ENCODE assay signal across 8 cellular contexts in genomic region chr1:207050428-207050767, GRCh38. TPM values are rescaled to one million over a fixed set of nuclear protein-coding genes. Genes with fewer than 3 reads are reported as not detected.
DNase-seq lines count a peak whose midpoint lies in the region; ATAC-seq and TF ChIP-seq lines count a peak whose summit lies in the region.

No MANE protein-coding gene starts in this region.

- BruUV-seq in Calu3 (replicated peaks; lab: Mats Ljungman, UMichigan) = no TSS peak

- no peaks in the 10 kb centered on the region for H3K9me3 Mint-ChIP-seq in Calu3 (ENCODE audit: low read depth, unreplicated experiment)
- H3K9me3 Mint-ChIP-seq in mesothelial cell of epicardium = no peaks in the 10 kb centered on the region

- peak overlapping the region; percentile 97 for H3K4me3 Mint-ChIP-seq in Calu3 (ENCODE audit: low read depth, unreplicated experiment)
- peak overlapping the region; percentile 97 for H3K4me3 Mint-ChIP-seq in mesothelial cell of epicardium

- H3K4me1 Mint-ChIP-seq in Calu3 (ENCODE audit: low read depth, unreplicated experiment) (peaks cover 57% of the 10 kb centered on the region), mesothelial cell of epicardium (peaks cover 53% of the 10 kb centered on the region)

- H3K27ac Mint-ChIP-seq in Calu3 (ENCODE audit: unreplicated experiment) (peak overlapping the region; percentile 93), mesothelial cell of epicardium (peak overlapping the region; percentile 99)

- H3K27me3 Mint-ChIP-seq in Calu3 (ENCODE audit: unreplicated experiment) = no peaks in the 10 kb centered on the region
- no peaks in the 10 kb centered on the region for H3K27me3 Mint-ChIP-seq in mesothelial cell of epicardium (ENCODE audit: low read depth)

- CTCF ChIA-PET in Calu3 (lab: Charles Lee) = interaction anchor here (0.9 to 4.9 kb wide), 7 partner anchors 15 to 449 kb away, joined by 3 to 54 read pairs (median 4); partner anchors contain the start of gene C1orf116

- DNase-seq in Calu3 = no peak
- DNase-seq in NAMALWA (ENCODE audit: low spot score) = peak; percentile 59
- peak in 1 of 61 donors; percentile 50 for DNase-seq in caudate nucleus (lab: John Stamatoyannopoulos, UW)
- no peak for DNase-seq in mesothelial cell of epicardium (ENCODE audit: low spot score in 2 of 2, unreplicated experiment in 2 of 2)
- no peak for DNase-seq in NCI-H510A treated with DMSO at 0.1 percent for 48 hours (lab: John Stamatoyannopoulos, UW)
- DNase-seq in NCI-H1436 (lab: John Stamatoyannopoulos, UW) = no peak

- ATAC-seq in HG03159 (IDR thresholded peaks at IDR 0.05; ENCODE audit: unreplicated experiment) = no peak
- no peak for ATAC-seq in HG03432 (IDR thresholded peaks at IDR 0.05; ENCODE audit: unreplicated experiment)

- no peak for TF ChIP-seq CTCF in Calu3 (IDR thresholded peaks at IDR 0.05; ENCODE audit: unreplicated experiment)
- no peak for TF ChIP-seq CTCF in mesothelial cell of epicardium (IDR thresholded peaks at IDR 0.05; ENCODE audit: unreplicated experiment)

- intact Hi-C loops in Calu3 (cut with micrococcal nuclease; ENCODE audit: unreplicated experiment) = loop anchor here (2.0 to 10.0 kb wide), 3 partner anchors 18 to 46 kb away; partner anchors contain the start of gene C1orf116

- peak overlapping the region; percentile 95 for H3K27ac ChIP-seq in caudate nucleus (ENCODE audit: low read depth, low read length)

- peaks cover 80% of the 10 kb centered on the region for H3K36me3 Mint-ChIP-seq in Calu3 (ENCODE audit: insufficient read depth, unreplicated experiment)
- peaks cover 7% of the 10 kb centered on the region for H3K36me3 Mint-ChIP-seq in mesothelial cell of epicardium

RNA-seq across cellular contexts. Expression of gene YOD1, which starts 0.6 kb away (rescaled TPM):
- total RNA-seq in Calu3 (2022) = 17.7 and 22.4 TPM in 2 replicates
- total RNA-seq in mesothelial cell of epicardium = 9.6 to 10.3 TPM (median 10.1 TPM) in 3 replicates

RNA-seq across cellular contexts. Expression of gene PFKFB2, which starts 2.7 kb away (rescaled TPM):
- 52.0 and 54.4 TPM in 2 replicates for total RNA-seq in Calu3 (2022)
- total RNA-seq in mesothelial cell of epicardium = 12.5 to 13.6 TPM (median 12.7 TPM) in 3 replicates

RNA-seq across cellular contexts. Expression of gene C1orf116, which starts 17.8 kb away (rescaled TPM):
- total RNA-seq in Calu3 (2022) (106 and 124 TPM in 2 replicates), mesothelial cell of epicardium (0.44 to 0.67 TPM (median 0.57 TPM) in 3 replicates)

RNA-seq across cellular contexts. Expression of gene C4BPB, which starts 38.3 kb away (rescaled TPM):
- total RNA-seq in Calu3 (2022) = 7.5 and 10.2 TPM in 2 replicates
- 0.47 to 0.78 TPM in 2 of 3 replicates, not detected in the other for total RNA-seq in mesothelial cell of epicardium

RNA-seq across cellular contexts. Expression of gene C4BPA, which starts 53.6 kb away (rescaled TPM):
- total RNA-seq in Calu3 (2022) (1.0 and 1.3 TPM in 2 replicates), mesothelial cell of epicardium (0.09 to 0.20 TPM (median 0.16 TPM) in 3 replicates)

Comparison
In these comparisons a context has a peak if more than half of its experiments do, and no peak if none do; other contexts are left out.
1. RNA of gene C1orf116, which starts 17.8 kb away (total RNA-seq): 106 to 124 TPM in Calu3; 0.44 to 0.67 TPM in mesothelial cell of epicardium; every median in the first group is over 10 times any median in the second.